ENCODE assay signal across 16 cellular contexts in the genomic region with DNA sequence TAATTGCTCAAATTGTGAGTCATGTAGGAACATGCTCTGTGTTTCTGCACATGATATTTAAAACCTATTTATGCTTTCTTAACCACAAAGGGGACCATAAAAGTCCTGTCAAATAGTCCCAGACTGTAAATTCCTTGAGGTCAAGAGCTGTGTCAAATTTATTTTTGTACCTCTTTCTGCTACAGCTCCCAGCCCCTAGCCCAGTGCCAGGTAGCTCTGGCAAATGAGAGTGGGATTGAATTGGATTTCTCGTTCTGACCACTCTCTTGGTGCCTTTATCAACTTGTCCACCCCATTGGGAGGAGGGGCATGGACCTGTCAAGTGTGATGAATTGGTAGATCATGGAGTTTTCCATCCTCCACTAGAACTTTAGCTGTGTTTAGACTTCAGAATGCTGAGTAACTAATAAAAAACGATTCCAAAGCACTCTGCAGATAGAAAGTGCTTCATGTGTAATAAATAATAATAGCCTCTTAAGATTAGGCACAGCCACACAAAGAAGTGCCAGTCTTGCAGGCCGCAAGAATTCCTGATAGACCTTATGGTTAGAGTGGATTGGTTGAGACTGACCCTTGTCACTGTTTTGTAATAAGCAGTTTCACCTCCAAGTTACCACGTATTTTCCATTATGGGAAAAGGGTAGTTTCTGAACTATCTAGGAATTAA.
DNase-seq lines count a peak whose midpoint lies in the region; ATAC-seq and TF ChIP-seq lines count a peak whose summit lies in the region.
"Had no signal": no experiment of that assay in that cellular context is flagged by ENCODE, and none has a peak within 500 bp of the region (broad histone marks: within the 10 kb centered on the region; RNA-seq: fewer than 3 reads in every experiment).

No MANE protein-coding gene starts in this region.

- H4K20me1 ChIP-seq in PC-3 (ENCODE audit: low read length): no peaks in the 10 kb centered on the region

- H2AFZ ChIP-seq in PC-3 (ENCODE audit: low read length): no peak overlapping the region

- in situ Hi-C loops in Caki2 (cut with HindIII; ENCODE audit: low pct_unique_long_range_greater_than_20kb, low sequenced_read_pairs): no loop called here

- H3K27ac ChIP-seq in PC-3 (ENCODE audit: low read length) (peak overlapping the region; percentile 16), rectal smooth muscle tissue (ENCODE audit: low read depth, low read length) (peak overlapping the region; percentile 81), substantia nigra (ENCODE audit: low read depth, low read length, poor library complexity, severe bottlenecking) (no peak overlapping the region)
- H3K27ac ChIP-seq: SK-N-MC, upper lobe of right lung had no signal

- H3K9me3 ChIP-seq in PC-3 (ENCODE audit: low read length): no peaks in the 10 kb centered on the region
- H3K9me3 ChIP-seq: colonic mucosa, upper lobe of right lung had no signal

- intact Hi-C loops in PC-3 (cut with micrococcal nuclease): no loop called here

- TF ChIP-seq CTCF in PC-3 (conservative IDR thresholded peaks at IDR 0.05; ENCODE audit: low read depth, low read length) (no peak), fibroblast of villous mesenchyme (IDR thresholded peaks at IDR 0.05; ENCODE audit: insufficient read depth, low read depth, low read length) (no peak)

- POLR2A ChIA-PET in PC-3 (lab: Charles Lee; ENCODE audit: unreplicated experiment): interaction anchor here (0.6 kb wide), 1 partner anchor 139 kb away, joined by 3 read pairs; no protein-coding TSS in a partner anchor

- H3K4me3 ChIP-seq in PC-3 (ENCODE audit: low read length) (no peak overlapping the region), fibroblast of villous mesenchyme (ENCODE audit: low read depth, low read length) (no peak overlapping the region), rectal smooth muscle tissue (ENCODE audit: low read length) (no peak overlapping the region)
- H3K4me3 ChIP-seq: colonic mucosa, SK-N-MC, upper lobe of right lung had no signal

- peaks cover 18% of the 10 kb centered on the region; the same call in 1 of the 2 replicates for H3K79me2 ChIP-seq in PC-3 (ENCODE audit: low read length)

- peaks cover 4% of the 10 kb centered on the region for H3F3A ChIP-seq in PC-3 (ENCODE audit: low read length, unreplicated experiment)

- CTCF ChIA-PET in PC-3 (lab: Charles Lee): interaction anchor here (1.2 to 1.4 kb wide), 2 partner anchors 21 to 536 kb away, joined by 5 to 8 read pairs; no protein-coding TSS in a partner anchor

- no peaks in the 10 kb centered on the region for H3K27me3 ChIP-seq in PC-3 (ENCODE audit: low read length)
- no peaks in the 10 kb centered on the region for H3K27me3 ChIP-seq in rectal smooth muscle tissue (ENCODE audit: control insufficient read depth, insufficient read depth, low read length)
- H3K27me3 ChIP-seq: colonic mucosa, upper lobe of right lung had no signal

- 0 out of 2 replicates have a peak overlapping the region, but pooled peaks have one; percentile 9 for H3K4me2 ChIP-seq in PC-3 (ENCODE audit: low read length)

- BruUV-seq in PC-3 (replicated peaks; lab: Mats Ljungman, UMichigan): no TSS peak

- peaks cover 50% of the 10 kb centered on the region for H3K4me1 ChIP-seq in PC-3 (ENCODE audit: insufficient read depth, low read length)
- peaks cover 50% of the 10 kb centered on the region for H3K4me1 ChIP-seq in rectal smooth muscle tissue (ENCODE audit: control insufficient read depth, insufficient read depth, low read length)
- H3K4me1 ChIP-seq: colonic mucosa had no signal

- no peaks in the 10 kb centered on the region for H3K9me2 ChIP-seq in PC-3 (replicated peaks; ENCODE audit: low read length)

- DNase-seq in Caki2 (ENCODE audit: low read depth): peak; percentile 53
- peak; percentile 50 for DNase-seq in PC-3
- DNase-seq in fibroblast of villous mesenchyme (ENCODE audit: low read depth): peak; percentile 88
- no peak for DNase-seq in substantia nigra (lab: John Stamatoyannopoulos, UW)
- DNase-seq in NCI-H2196 (lab: John Stamatoyannopoulos, UW; ENCODE audit: unreplicated experiment): no peak
- no peak for DNase-seq in GOT3 (lab: John Stamatoyannopoulos, UW)
- no peak for DNase-seq in DMS53 treated with DMSO at 0.1 percent for 48 hours (lab: John Stamatoyannopoulos, UW; ENCODE audit: unreplicated experiment)
- DNase-seq: activated naive CD8-positive, alpha-beta T cell treated with anti-CD3 and anti-CD28 coated beads for 36 hours; colonic mucosa; DMS153; Kasumi-1; natural killer cell; NCI-H2081 treated with DMSO at 0.1 percent for 48 hours; upper lobe of right lung had no signal

- no peak overlapping the region for H3K9ac ChIP-seq in PC-3 (ENCODE audit: low read length)
- no peak overlapping the region for H3K9ac ChIP-seq in rectal smooth muscle tissue (ENCODE audit: low read length)

- ATAC-seq in PC-3: peak; percentile 25
- ATAC-seq: natural killer cell, upper lobe of right lung had no signal

- H3K36me3 ChIP-seq in PC-3 (ENCODE audit: low read depth, low read length) (no peaks in the 10 kb centered on the region), rectal smooth muscle tissue (ENCODE audit: control insufficient read depth, insufficient read depth, low read length) (no peaks in the 10 kb centered on the region)
- H3K36me3 ChIP-seq: colonic mucosa, upper lobe of right lung had no signal

Comparison
In these comparisons a context has a peak if more than half of its experiments do, and no peak if none do; other contexts are left out.
1. DNase-seq: peak in Caki2 (single experiment), PC-3 (single experiment) and fibroblast of villous mesenchyme (single experiment); none in substantia nigra (0 of 49), NCI-H2196 (single experiment), GOT3 (single experiment) and DMS53 treated with DMSO at 0.1 percent for 48 hours (single experiment).